In genomic region chrX:152941328-152942111, GRCh38 we compare ENCODE assay signal across 1 cellular context.
TF ChIP-seq lines count a peak whose summit lies in the region.

No MANE protein-coding gene starts in this region.

TF ChIP-seq in SK-N-SH, 30 proteins besides CTCF, POLR2A, EP300 and RAD21 (continued from another document):
- TF ChIP-seq SMC3 (IDR thresholded peaks at IDR 0.05; ENCODE audit: low read depth, low read length) (peak; percentile 59), FOSL2 (IDR thresholded peaks at IDR 0.05; ENCODE audit: borderline replicate concordance, low read depth) (no peak), IRF3 (IDR thresholded peaks at IDR 0.05; ENCODE audit: low read depth, low read length) (no peak), CHD2 (IDR thresholded peaks at IDR 0.05; ENCODE audit: low read length, partially characterized antibody) (peak; percentile 51), JUND (IDR thresholded peaks at IDR 0.05) (no peak), RFX5 (IDR thresholded peaks at IDR 0.05; ENCODE audit: low read length) (no peak), EZH2phosphoT487 (IDR thresholded peaks at IDR 0.05; ENCODE audit: borderline replicate concordance, low read depth) (no peak), RXRA (IDR thresholded peaks at IDR 0.05; ENCODE audit: borderline replicate concordance, low read depth) (no peak), FOXM1 (IDR thresholded peaks at IDR 0.05; ENCODE audit: low read depth) (no peak), USF2 (IDR thresholded peaks at IDR 0.05; ENCODE audit: borderline replicate concordance, low read depth, low read length) (no peak), TEAD4 (IDR thresholded peaks at IDR 0.05; ENCODE audit: borderline replicate concordance, insufficient read depth) (peak; percentile 98), MEF2A (IDR thresholded peaks at IDR 0.05; ENCODE audit: borderline replicate concordance, low read depth) (no peak), ELF1 (IDR thresholded peaks at IDR 0.05) (no peak), GATA2 (CRISPR knock-in tag; IDR thresholded peaks at IDR 0.05) (no peak), NFIC (IDR thresholded peaks at IDR 0.05; ENCODE audit: borderline replicate concordance) (no peak), SIN3A (IDR thresholded peaks at IDR 0.05; ENCODE audit: borderline replicate concordance, low read depth, low read length) (peak; percentile 33; the same call in 1 of the 2 replicates), YY1 (IDR thresholded peaks at IDR 0.05; ENCODE audit: low read depth) (peak; percentile 97), ZBTB33 (IDR thresholded peaks at IDR 0.05; ENCODE audit: borderline replicate concordance, low read depth) (no peak; the same call in 1 of the 2 replicates)
